19 cellular contexts compared by ENCODE assay signal in the genomic region with DNA sequence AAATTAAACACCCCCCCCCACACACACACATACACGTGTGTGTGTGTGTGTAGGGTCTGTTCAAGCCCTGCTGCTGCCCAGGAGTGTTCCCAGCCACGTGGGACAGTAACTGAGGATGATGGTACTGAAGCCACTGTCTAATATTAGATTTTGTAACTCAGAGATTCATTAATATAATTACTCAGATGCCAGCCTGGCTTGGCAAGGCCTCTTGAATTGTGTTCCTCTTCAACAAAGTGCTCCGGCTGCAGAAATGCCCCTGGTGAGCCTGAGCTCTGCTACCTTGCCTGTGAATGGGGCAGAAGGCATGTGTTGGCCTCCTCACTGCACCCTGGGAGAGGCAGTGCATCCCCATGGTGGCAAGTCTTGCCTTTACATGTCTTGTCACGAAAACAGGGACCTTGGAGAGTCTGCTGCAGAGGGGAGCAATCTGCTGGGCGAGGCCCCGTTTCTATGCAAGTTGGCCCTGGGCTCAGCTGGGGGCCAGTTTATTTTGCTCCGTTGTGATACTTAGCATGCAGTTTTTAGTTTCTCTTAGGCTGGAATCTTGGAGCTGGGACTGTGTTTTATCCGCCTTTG. TPM values are rescaled to one million over a fixed set of nuclear protein-coding genes. Genes with fewer than 3 reads are reported as not detected.
A peak's percentile ranks its signal among the peaks of the same experiment; 100 is the strongest.
DNase-seq lines count a peak whose midpoint lies in the region; FAIRE-seq and TF ChIP-seq lines count a peak whose summit lies in the region.
"Had no signal": no experiment of that assay in that cellular context is flagged by ENCODE, and none has a peak within 500 bp of the region (broad histone marks: within the 10 kb centered on the region; RNA-seq: fewer than 3 reads in every experiment).

No MANE protein-coding gene starts in this region.

- H3K9me3 ChIP-seq in esophagus squamous epithelium (no peaks in the 10 kb centered on the region), muscle layer of colon (ENCODE audit: low read length) (no peaks in the 10 kb centered on the region), tibial artery (no peaks in the 10 kb centered on the region)
- H3K9me3 ChIP-seq: adrenal gland, Caco-2 had no signal

- no peak overlapping the region for H3K9ac ChIP-seq in muscle layer of colon (ENCODE audit: low read length)

- peak overlapping the region; percentile 77 for H3K27ac ChIP-seq in RWPE1
- peak overlapping the region; percentile 72 to 98 (median 90) for H3K27ac ChIP-seq in esophagus squamous epithelium
- H3K27ac ChIP-seq in muscle layer of colon (ENCODE audit: low read depth, low read length): peak overlapping the region; percentile 85
- H3K27ac ChIP-seq in tibial artery: peak overlapping the region; percentile 88 to 99
- H3K27ac ChIP-seq: adrenal gland had no signal

- no peak for FAIRE-seq in GM12892 (lab: Jason Lieb, UNC)
- FAIRE-seq: frontal cortex had no signal

- CTCF ChIA-PET in RWPE1 (lab: Yijun Ruan, JAX): no interaction called here

- H3K27me3 ChIP-seq in esophagus squamous epithelium (no peaks in the 10 kb centered on the region), muscle layer of colon (ENCODE audit: control insufficient read depth in 1 of 2, insufficient read depth in 2 of 2, low read length in 2 of 2) (no peaks in the 10 kb centered on the region), tibial artery (no peaks in the 10 kb centered on the region)
- H3K27me3 ChIP-seq: adrenal gland had no signal

- TF ChIP-seq POLR2A in esophagus squamous epithelium (IDR thresholded peaks at IDR 0.05) (no peak), GM12892 (IDR thresholded peaks at IDR 0.05; ENCODE audit: low read depth, low read length) (no peak)

- H3K4me1 ChIP-seq in esophagus squamous epithelium (peaks cover 58 to 95% (median 66%) of the 10 kb centered on the region in 3 donors), muscle layer of colon (ENCODE audit: insufficient read depth, low read length) (peaks cover 91% of the 10 kb centered on the region), tibial artery (peaks cover 4 to 99% (median 93%) of the 10 kb centered on the region in 4 donors)

- WGBS in esophagus squamous epithelium, 2 donors: 51 to 52% methylated on average over 7 to 8 of the region's 8 CpGs

- DNase-seq in RWPE1 (ENCODE audit: low spot score) (no peak), esophagus squamous epithelium (lab: John Stamatoyannopoulos, UW) (no peak), tibial artery (no peak), SW 1271 (lab: John Stamatoyannopoulos, UW) (no peak), kidney tubule cell (ENCODE audit: low spot score) (no peak), GM12892 (ENCODE audit: insufficient read length) (no peak)
- DNase-seq in activated naive CD4-positive, alpha-beta T cell (lab: John Stamatoyannopoulos, UW): no peak
- DNase-seq: adrenal gland; AML-193; Caco-2; EL; HCEC 1CT; Kasumi-1; NCI-H1417; NCI-H2227 treated with DMSO at 0.1 percent for 48 hours; stimulated activated CD4-positive, alpha-beta T cell treated with anti-CD3 and anti-CD28 coated beads, Interleukin-1b, Interleukin-23, amount 100 ng/mL, for 48 hours; T-helper 17 cell had no signal

- H3K4me3 ChIP-seq in esophagus squamous epithelium (no peak overlapping the region), muscle layer of colon (ENCODE audit: low read depth in 1 of 2, low read length in 2 of 2) (peak overlapping the region in 1 of 2 donors; percentile 14), tibial artery (no peak overlapping the region)
- H3K4me3 ChIP-seq: adrenal gland had no signal

- intact Hi-C loops in esophagus squamous epithelium (cut with DNase I): no loop called here
- intact Hi-C loops in tibial artery (cut with DNase I; ENCODE audit: low total_unique reads): loop anchor here (5.0 kb wide), 1 partner anchor 42 kb away; a partner anchor contains a TSS

- TF ChIP-seq CTCF in RWPE1 (conservative IDR thresholded peaks at IDR 0.05; ENCODE audit: low read depth) (no peak), esophagus squamous epithelium (IDR thresholded peaks at IDR 0.05) (no peak), tibial artery (IDR thresholded peaks at IDR 0.05) (no peak)

- H3K36me3 ChIP-seq in esophagus squamous epithelium (peaks cover 0 to 20% (median 0%) of the 10 kb centered on the region in 3 donors), muscle layer of colon (ENCODE audit: insufficient read depth, low read length) (no peaks in the 10 kb centered on the region), tibial artery (no peaks in the 10 kb centered on the region)
- H3K36me3 ChIP-seq: adrenal gland had no signal

- POLR2A ChIA-PET in RWPE1 (lab: Yijun Ruan, JAX; ENCODE audit: low non-redundant PET): no interaction called here

RNA-seq across cellular contexts. Expression of a gene that starts 44.0 kb away (rescaled TPM):
- total RNA-seq in esophagus squamous epithelium: 10 to 100 TPM; 32.3 to 81.2 (median 51.6) TPM
- polyA plus RNA-seq in GM12892 (2012; ENCODE audit: missing spikeins): 0.55 TPM
